ENCODE assay signal across 1 cellular context in the genomic region with DNA sequence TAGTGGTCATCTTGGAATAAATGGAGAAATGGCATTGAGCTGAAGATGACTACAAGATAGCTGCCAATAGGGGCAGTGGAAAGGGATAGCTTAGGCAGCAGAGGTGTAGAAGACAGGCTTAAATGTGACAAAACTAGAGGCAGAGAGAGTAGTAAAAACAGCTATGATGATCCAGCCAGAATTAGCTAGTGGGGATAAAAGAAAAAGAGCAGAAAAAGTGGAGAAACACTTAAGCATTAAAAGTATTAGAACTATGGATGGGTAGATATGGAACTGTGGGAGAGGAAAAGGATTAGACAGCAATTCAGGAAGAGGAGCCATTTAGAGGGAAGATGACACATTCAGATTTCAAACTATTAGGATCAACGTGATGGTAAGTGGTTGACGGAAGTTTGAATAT.
A peak's percentile ranks its signal among the peaks of the same experiment; 100 is the strongest.
TF ChIP-seq lines count a peak whose summit lies in the region.

No MANE protein-coding gene starts in this region.

TF ChIP-seq in K562, 482 proteins besides CTCF, POLR2A, EP300 and RAD21 (continued from another document):
- TF ChIP-seq, protein P1, sequence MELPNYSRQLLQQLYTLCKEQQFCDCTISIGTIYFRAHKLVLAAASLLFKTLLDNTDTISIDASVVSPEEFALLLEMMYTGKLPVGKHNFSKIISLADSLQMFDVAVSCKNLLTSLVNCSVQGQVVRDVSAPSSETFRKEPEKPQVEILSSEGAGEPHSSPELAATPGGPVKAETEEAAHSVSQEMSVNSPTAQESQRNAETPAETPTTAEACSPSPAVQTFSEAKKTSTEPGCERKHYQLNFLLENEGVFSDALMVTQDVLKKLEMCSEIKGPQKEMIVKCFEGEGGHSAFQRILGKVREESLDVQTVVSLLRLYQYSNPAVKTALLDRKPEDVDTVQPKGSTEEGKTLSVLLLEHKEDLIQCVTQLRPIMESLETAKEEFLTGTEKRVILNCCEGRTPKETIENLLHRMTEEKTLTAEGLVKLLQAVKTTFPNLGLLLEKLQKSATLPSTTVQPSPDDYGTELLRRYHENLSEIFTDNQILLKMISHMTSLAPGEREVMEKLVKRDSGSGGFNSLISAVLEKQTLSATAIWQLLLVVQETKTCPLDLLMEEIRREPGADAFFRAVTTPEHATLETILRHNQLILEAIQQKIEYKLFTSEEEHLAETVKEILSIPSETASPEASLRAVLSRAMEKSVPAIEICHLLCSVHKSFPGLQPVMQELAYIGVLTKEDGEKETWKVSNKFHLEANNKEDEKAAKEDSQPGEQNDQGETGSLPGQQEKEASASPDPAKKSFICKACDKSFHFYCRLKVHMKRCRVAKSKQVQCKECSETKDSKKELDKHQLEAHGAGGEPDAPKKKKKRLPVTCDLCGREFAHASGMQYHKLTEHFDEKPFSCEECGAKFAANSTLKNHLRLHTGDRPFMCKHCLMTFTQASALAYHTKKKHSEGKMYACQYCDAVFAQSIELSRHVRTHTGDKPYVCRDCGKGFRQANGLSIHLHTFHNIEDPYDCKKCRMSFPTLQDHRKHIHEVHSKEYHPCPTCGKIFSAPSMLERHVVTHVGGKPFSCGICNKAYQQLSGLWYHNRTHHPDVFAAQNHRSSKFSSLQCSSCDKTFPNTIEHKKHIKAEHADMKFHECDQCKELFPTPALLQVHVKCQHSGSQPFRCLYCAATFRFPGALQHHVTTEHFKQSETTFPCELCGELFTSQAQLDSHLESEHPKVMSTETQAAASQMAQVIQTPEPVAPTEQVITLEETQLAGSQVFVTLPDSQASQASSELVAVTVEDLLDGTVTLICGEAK (IDR thresholded peaks at IDR 0.05) = 0 out of 2 replicates have a peak, but pooled peaks have one; percentile 14
- TF ChIP-seq, protein P1 (CRISPR knock-in tag; IDR thresholded peaks at IDR 0.05) = no peak
- TF ChIP-seq EP400 (IDR thresholded peaks at IDR 0.05) = no peak
- TF ChIP-seq SMARCA4 (IDR thresholded peaks at IDR 0.05) = 0 out of 2 replicates have a peak, but pooled peaks have one; percentile 22
- TF ChIP-seq ZNF197 (CRISPR knock-in tag; IDR thresholded peaks at IDR 0.05; ENCODE audit: low read depth) = no peak
- 0 out of 2 replicates have a peak, but pooled peaks have one; percentile 20 for TF ChIP-seq CC2D1A (IDR thresholded peaks at IDR 0.05)
- 0 out of 2 replicates have a peak, but pooled peaks have one; percentile 51 for TF ChIP-seq HLTF (IDR thresholded peaks at IDR 0.05)
- TF ChIP-seq, protein P2, sequence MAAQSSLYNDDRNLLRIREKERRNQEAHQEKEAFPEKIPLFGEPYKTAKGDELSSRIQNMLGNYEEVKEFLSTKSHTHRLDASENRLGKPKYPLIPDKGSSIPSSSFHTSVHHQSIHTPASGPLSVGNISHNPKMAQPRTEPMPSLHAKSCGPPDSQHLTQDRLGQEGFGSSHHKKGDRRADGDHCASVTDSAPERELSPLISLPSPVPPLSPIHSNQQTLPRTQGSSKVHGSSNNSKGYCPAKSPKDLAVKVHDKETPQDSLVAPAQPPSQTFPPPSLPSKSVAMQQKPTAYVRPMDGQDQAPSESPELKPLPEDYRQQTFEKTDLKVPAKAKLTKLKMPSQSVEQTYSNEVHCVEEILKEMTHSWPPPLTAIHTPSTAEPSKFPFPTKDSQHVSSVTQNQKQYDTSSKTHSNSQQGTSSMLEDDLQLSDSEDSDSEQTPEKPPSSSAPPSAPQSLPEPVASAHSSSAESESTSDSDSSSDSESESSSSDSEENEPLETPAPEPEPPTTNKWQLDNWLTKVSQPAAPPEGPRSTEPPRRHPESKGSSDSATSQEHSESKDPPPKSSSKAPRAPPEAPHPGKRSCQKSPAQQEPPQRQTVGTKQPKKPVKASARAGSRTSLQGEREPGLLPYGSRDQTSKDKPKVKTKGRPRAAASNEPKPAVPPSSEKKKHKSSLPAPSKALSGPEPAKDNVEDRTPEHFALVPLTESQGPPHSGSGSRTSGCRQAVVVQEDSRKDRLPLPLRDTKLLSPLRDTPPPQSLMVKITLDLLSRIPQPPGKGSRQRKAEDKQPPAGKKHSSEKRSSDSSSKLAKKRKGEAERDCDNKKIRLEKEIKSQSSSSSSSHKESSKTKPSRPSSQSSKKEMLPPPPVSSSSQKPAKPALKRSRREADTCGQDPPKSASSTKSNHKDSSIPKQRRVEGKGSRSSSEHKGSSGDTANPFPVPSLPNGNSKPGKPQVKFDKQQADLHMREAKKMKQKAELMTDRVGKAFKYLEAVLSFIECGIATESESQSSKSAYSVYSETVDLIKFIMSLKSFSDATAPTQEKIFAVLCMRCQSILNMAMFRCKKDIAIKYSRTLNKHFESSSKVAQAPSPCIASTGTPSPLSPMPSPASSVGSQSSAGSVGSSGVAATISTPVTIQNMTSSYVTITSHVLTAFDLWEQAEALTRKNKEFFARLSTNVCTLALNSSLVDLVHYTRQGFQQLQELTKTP (IDR thresholded peaks at IDR 0.05; ENCODE audit: low read depth in 1 of 2, partially characterized antibody in 2 of 2) = peak in 1 of 2 experiments; percentile 22
- no peak for TF ChIP-seq MAFK (IDR thresholded peaks at IDR 0.05; ENCODE audit: low read length)
- TF ChIP-seq ZNF431 (CRISPR knock-in tag; IDR thresholded peaks at IDR 0.05) = no peak
- no peak for TF ChIP-seq CEBPG (CRISPR knock-in tag; IDR thresholded peaks at IDR 0.05)
- peak in 1 of 2 experiments; percentile 41; a peak in 1 of 4 replicates for TF ChIP-seq CEBPG (tag; conservative IDR thresholded peaks at IDR 0.05 in 1 of 2, IDR thresholded peaks at IDR 0.05 in 1 of 2)
- TF ChIP-seq TRIM24 (IDR thresholded peaks at IDR 0.05) = 0 out of 4 replicates have a peak, but pooled peaks of 1 of the 2 experiments have one; percentile 25
